In the genomic region with DNA sequence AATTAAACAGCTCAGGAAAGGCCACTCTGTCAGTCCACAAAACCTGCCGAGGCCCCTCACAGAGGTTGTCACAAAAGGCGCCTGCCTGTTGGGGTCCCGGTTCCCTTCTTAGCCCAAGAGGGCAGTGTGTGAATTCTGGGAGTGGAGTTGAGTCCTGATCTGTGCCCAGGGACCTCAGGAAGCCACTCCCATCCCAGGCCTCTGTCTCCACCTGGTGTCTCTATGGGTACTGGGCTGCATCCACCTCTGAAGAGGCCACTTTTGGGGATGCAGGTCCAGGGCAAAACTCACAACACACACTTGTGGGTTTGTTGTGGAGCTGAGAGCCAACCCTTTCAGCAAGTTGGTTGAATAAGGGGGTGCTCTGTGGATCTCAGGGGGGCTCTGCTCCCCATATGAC, we compare ENCODE assay signal across 8 cellular contexts.
DNase-seq lines count a peak whose midpoint lies in the region; ATAC-seq and TF ChIP-seq lines count a peak whose summit lies in the region.
"Had no signal": no experiment of that assay in that cellular context is flagged by ENCODE, and none has a peak within 500 bp of the region (broad histone marks: within the 10 kb centered on the region; RNA-seq: fewer than 3 reads in every experiment).

No MANE protein-coding gene starts in this region.

- in situ Hi-C loops in GM13977 (cut with MboI; ENCODE audit: low pct_unique_long_range_greater_than_20kb, low sequenced_read_pairs, unreplicated experiment), result no loop called here
- in situ Hi-C loops in Panc1 (cut with HindIII; ENCODE audit: low pct_unique_long_range_greater_than_20kb, low sequenced_read_pairs), result no loop called here

- WGBS in esophagus muscularis mucosa, result 83% methylated on average over 3 of the region's 3 CpGs

- DNase-seq in GM13977 (ENCODE audit: low spot score) (peak; percentile 52), Panc1 (ENCODE audit: low read depth, low spot score) (no peak), esophagus muscularis mucosa (ENCODE audit: extremely low spot score) (no peak)
- DNase-seq in stimulated activated effector memory CD8-positive, alpha-beta T cell treated with anti-CD3 and anti-CD28 coated beads, Interleukin-12 subunit alpha, Interleukin-12 subunit beta, amount 100 ng/mL, for 72 hours (ENCODE audit: low spot score in 2 of 2), result no peak
- no peak for DNase-seq in activated CD4-positive, CD25-positive, alpha-beta regulatory T cell (lab: John Stamatoyannopoulos, UW)
- DNase-seq: activated naive CD4-positive, alpha-beta T cell treated with Interleukin-2 at 50 U/mL for 16 hours had no signal

- TF ChIP-seq CTCF in GM13977 (IDR thresholded peaks at IDR 0.05; ENCODE audit: extremely low read depth, insufficient read depth, missing control alignments) (peak; percentile 15), Panc1 (IDR thresholded peaks at IDR 0.05) (no peak), esophagus muscularis mucosa (IDR thresholded peaks at IDR 0.05) (no peak)

- POLR2A ChIA-PET in Panc1 (lab: Charles Lee), result no interaction called here

- no peaks in the 10 kb centered on the region for H3K27me3 ChIP-seq in Panc1 (ENCODE audit: control insufficient read depth, insufficient read depth, low read length)
- no peaks in the 10 kb centered on the region for H3K27me3 ChIP-seq in esophagus muscularis mucosa

- TF ChIP-seq POLR2A in esophagus muscularis mucosa (IDR thresholded peaks at IDR 0.05; ENCODE audit: low read depth) (no peak), GM18505 (IDR thresholded peaks at IDR 0.05; ENCODE audit: borderline replicate concordance, extremely low read depth, insufficient read depth, insufficient read length) (no peak)

- peak overlapping the region; percentile 83 for H3K27ac Mint-ChIP-seq in stimulated activated effector memory CD8-positive, alpha-beta T cell treated with anti-CD3 and anti-CD28 coated beads, Interleukin-12 subunit alpha, Interleukin-12 subunit beta, amount 100 ng/mL, for 72 hours

- H3K9me3 Mint-ChIP-seq in stimulated activated effector memory CD8-positive, alpha-beta T cell treated with anti-CD3 and anti-CD28 coated beads, Interleukin-12 subunit alpha, Interleukin-12 subunit beta, amount 100 ng/mL, for 72 hours, result no peaks in the 10 kb centered on the region

- no peak overlapping the region for H3K4me3 Mint-ChIP-seq in stimulated activated effector memory CD8-positive, alpha-beta T cell treated with anti-CD3 and anti-CD28 coated beads, Interleukin-12 subunit alpha, Interleukin-12 subunit beta, amount 100 ng/mL, for 72 hours

- intact Hi-C loops in Panc1 (cut with micrococcal nuclease; ENCODE audit: unreplicated experiment), result no loop called here
- intact Hi-C loops in esophagus muscularis mucosa (cut with DNase I), result no loop called here

- no TSS peak for BruUV-seq in Panc1 (replicated peaks; lab: Mats Ljungman, UMichigan)

- no peaks in the 10 kb centered on the region for H3K9me3 ChIP-seq in Panc1 (ENCODE audit: control insufficient read depth, insufficient read depth, low read depth, low read length)
- no peaks in the 10 kb centered on the region for H3K9me3 ChIP-seq in esophagus muscularis mucosa

- H3K4me1 ChIP-seq in Panc1 (ENCODE audit: control insufficient read depth, insufficient read depth, low read length) (peaks cover 71% of the 10 kb centered on the region), esophagus muscularis mucosa (peaks cover 47 to 91% (median 89%) of the 10 kb centered on the region in 4 donors)

- H3K4me3 ChIP-seq in Panc1 (ENCODE audit: low read depth in 2 of 2, low read length in 2 of 2) (no peak overlapping the region), esophagus muscularis mucosa (no peak overlapping the region)

- TF ChIP-seq EP300 in esophagus muscularis mucosa (IDR thresholded peaks at IDR 0.05), result no peak

- CTCF ChIA-PET in Panc1 (lab: Charles Lee), result interaction anchor here (0.6 to 2.6 kb wide), 2 partner anchors 12 to 337 kb away, joined by 4 to 10 read pairs; no protein-coding TSS in a partner anchor

- ATAC-seq in Panc1 (peak; percentile 49; the same call in 1 of the 2 replicates), HG02623 (IDR thresholded peaks at IDR 0.05; ENCODE audit: unreplicated experiment) (no peak), GM18505 (IDR thresholded peaks at IDR 0.05; ENCODE audit: unreplicated experiment) (no peak)
- ATAC-seq in stimulated activated effector memory CD8-positive, alpha-beta T cell treated with anti-CD3 and anti-CD28 coated beads, Interleukin-12 subunit alpha, Interleukin-12 subunit beta, amount 100 ng/mL, for 72 hours, result no peak

- no peaks in the 10 kb centered on the region for H3K36me3 Mint-ChIP-seq in stimulated activated effector memory CD8-positive, alpha-beta T cell treated with anti-CD3 and anti-CD28 coated beads, Interleukin-12 subunit alpha, Interleukin-12 subunit beta, amount 100 ng/mL, for 72 hours

- peak overlapping the region; percentile 73 for H3K27ac ChIP-seq in Panc1 (ENCODE audit: low read length)
- H3K27ac ChIP-seq in esophagus muscularis mucosa (replicated peaks in 1 of 4), result peak overlapping the region in 3 of 4 donors; percentile 11 to 60 (median 39)

- peaks cover 7% of the 10 kb centered on the region for H3K4me1 Mint-ChIP-seq in stimulated activated effector memory CD8-positive, alpha-beta T cell treated with anti-CD3 and anti-CD28 coated beads, Interleukin-12 subunit alpha, Interleukin-12 subunit beta, amount 100 ng/mL, for 72 hours

- H3K36me3 ChIP-seq in Panc1 (ENCODE audit: control insufficient read depth, insufficient read depth, low read length) (no peaks in the 10 kb centered on the region), esophagus muscularis mucosa (no peaks in the 10 kb centered on the region)
